In the genomic region with DNA sequence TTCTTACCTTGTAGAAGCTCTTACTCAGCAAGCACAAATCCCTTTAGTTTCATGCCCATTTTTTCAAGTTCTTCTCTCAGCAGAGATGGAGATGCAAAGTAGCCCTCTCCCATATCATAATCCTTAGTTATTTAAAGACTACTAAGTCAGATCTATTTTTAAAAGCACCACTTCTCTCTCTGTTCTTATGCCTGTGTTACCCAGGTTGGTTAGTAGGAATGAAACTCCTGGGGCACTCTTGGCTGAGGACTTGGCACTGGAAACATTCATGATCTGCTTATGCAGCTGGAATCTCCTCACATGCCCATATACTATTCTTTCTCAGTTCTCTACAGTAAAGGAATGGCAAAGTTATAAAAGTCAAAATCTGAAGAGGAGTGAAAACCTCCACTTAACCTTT, we compare ENCODE assay signal across 30 cellular contexts. TPM values are rescaled to one million over a fixed set of nuclear protein-coding genes. Genes with fewer than 3 reads are reported as not detected.
DNase-seq lines count a peak whose midpoint lies in the region; ATAC-seq and TF ChIP-seq lines count a peak whose summit lies in the region.
"Had no signal": no experiment of that assay in that cellular context is flagged by ENCODE, and none has a peak within 500 bp of the region (broad histone marks: within the 10 kb centered on the region; RNA-seq: fewer than 3 reads in every experiment).

No MANE protein-coding gene starts in this region.

- peak overlapping the region; percentile 4 for H3K4me3 Mint-ChIP-seq in activated T-helper 1 cell treated with anti-CD3 and anti-CD28 coated beads, Interleukin-12 subunit alpha, Interleukin-12 subunit beta, Interleukin-2, Interleukin-4 antibody, amounts not matched to agents 30 ng/mL and 10 ng/mL and 1 ng/mL, durations not matched to agents 14 hours and 24 hours and 36 hours
- no peak overlapping the region for H3K4me3 Mint-ChIP-seq in activated naive CD4-positive, alpha-beta T cell treated with anti-CD3 and anti-CD28 coated beads for 36 hours
- H3K4me3 Mint-ChIP-seq: brain; stimulated activated naive CD8-positive, alpha-beta T cell treated with anti-CD3 and anti-CD28 coated beads, Interleukin-15, amount 100 ng/mL, for 72 hours had no signal

- no peak overlapping the region for H3K4me2 ChIP-seq in IMR-90 (ENCODE audit: low read depth, low read length)

- H3K27ac Mint-ChIP-seq in activated T-helper 1 cell treated with anti-CD3 and anti-CD28 coated beads, Interleukin-12 subunit alpha, Interleukin-12 subunit beta, Interleukin-2, Interleukin-4 antibody, amounts not matched to agents 30 ng/mL and 10 ng/mL and 1 ng/mL, durations not matched to agents 14 hours and 24 hours and 36 hours = peak overlapping the region; percentile 46
- no peak overlapping the region for H3K27ac Mint-ChIP-seq in activated naive CD4-positive, alpha-beta T cell treated with anti-CD3 and anti-CD28 coated beads for 36 hours
- H3K27ac Mint-ChIP-seq: stimulated activated naive CD8-positive, alpha-beta T cell treated with anti-CD3 and anti-CD28 coated beads, Interleukin-15, amount 100 ng/mL, for 72 hours had no signal

- in situ Hi-C loops in IMR-90 (cut with MboI; ENCODE audit: low sequenced_read_pairs) = no loop called here

- peak overlapping the region; percentile 59; the same call in 1 of the 2 replicates for H3K23ac ChIP-seq in IMR-90 (ENCODE audit: low read depth, low read length)

- no peak overlapping the region for H3K18ac ChIP-seq in IMR-90 (ENCODE audit: low read depth, low read length)

- H3K9ac ChIP-seq in IMR-90 (ENCODE audit: low read depth, low read length) = no peak overlapping the region

- POLR2A ChIA-PET in IMR-90 (lab: Charles Lee; ENCODE audit: unreplicated experiment) = no interaction called here

- no peak overlapping the region for H2BK120ac ChIP-seq in IMR-90 (ENCODE audit: low read depth, low read length)

- H3K4me1 Mint-ChIP-seq in activated T-helper 1 cell treated with anti-CD3 and anti-CD28 coated beads, Interleukin-12 subunit alpha, Interleukin-12 subunit beta, Interleukin-2, Interleukin-4 antibody, amounts not matched to agents 30 ng/mL and 10 ng/mL and 1 ng/mL, durations not matched to agents 14 hours and 24 hours and 36 hours (ENCODE audit: low read depth) = peaks cover 66% of the 10 kb centered on the region
- peaks cover 12% of the 10 kb centered on the region for H3K4me1 Mint-ChIP-seq in activated naive CD4-positive, alpha-beta T cell treated with anti-CD3 and anti-CD28 coated beads for 36 hours (ENCODE audit: low read depth)

- no peak overlapping the region; the same call in 1 of the 2 replicates for H2AK5ac ChIP-seq in IMR-90 (ENCODE audit: low read depth, low read length)

- H3K36me3 Mint-ChIP-seq in activated T-helper 1 cell treated with anti-CD3 and anti-CD28 coated beads, Interleukin-12 subunit alpha, Interleukin-12 subunit beta, Interleukin-2, Interleukin-4 antibody, amounts not matched to agents 30 ng/mL and 10 ng/mL and 1 ng/mL, durations not matched to agents 14 hours and 24 hours and 36 hours (ENCODE audit: low read depth) = peaks cover 4% of the 10 kb centered on the region
- no peaks in the 10 kb centered on the region for H3K36me3 Mint-ChIP-seq in activated naive CD4-positive, alpha-beta T cell treated with anti-CD3 and anti-CD28 coated beads for 36 hours (ENCODE audit: low read depth)
- H3K36me3 Mint-ChIP-seq: brain had no signal

- H2BK20ac ChIP-seq in IMR-90 (ENCODE audit: low read depth, low read length) = no peak overlapping the region

- TF ChIP-seq RAD21 in IMR-90 (IDR thresholded peaks at IDR 0.05; ENCODE audit: low read length) = no peak

- H4K8ac ChIP-seq in IMR-90 (ENCODE audit: low read depth in 2 of 2, low read length in 2 of 2) = no peak overlapping the region

- H4K20me1 ChIP-seq in IMR-90 (ENCODE audit: insufficient read depth, low read length) = no peaks in the 10 kb centered on the region

- H2BK5ac ChIP-seq in IMR-90 (ENCODE audit: low read depth, low read length, poor library complexity, severe bottlenecking) = no peak overlapping the region

- H3K36me3 ChIP-seq in IMR-90 (ENCODE audit: control insufficient read depth, insufficient read depth, low read length) (no peaks in the 10 kb centered on the region), left ventricle myocardium inferior (no peaks in the 10 kb centered on the region)
- H3K36me3 ChIP-seq: BE2C, HAP-1, ovary, Peyer's patch, spleen, tibial artery had no signal

- H3K79me1 ChIP-seq in IMR-90 (ENCODE audit: low read depth in 1 of 2, low read length in 2 of 2) = no peaks in the 10 kb centered on the region

- no peaks in the 10 kb centered on the region for H3K9me3 Mint-ChIP-seq in activated T-helper 1 cell treated with anti-CD3 and anti-CD28 coated beads, Interleukin-12 subunit alpha, Interleukin-12 subunit beta, Interleukin-2, Interleukin-4 antibody, amounts not matched to agents 30 ng/mL and 10 ng/mL and 1 ng/mL, durations not matched to agents 14 hours and 24 hours and 36 hours
- H3K9me3 Mint-ChIP-seq in activated naive CD4-positive, alpha-beta T cell treated with anti-CD3 and anti-CD28 coated beads for 36 hours = no peaks in the 10 kb centered on the region
- H3K9me3 Mint-ChIP-seq: stimulated activated naive CD8-positive, alpha-beta T cell treated with anti-CD3 and anti-CD28 coated beads, Interleukin-15, amount 100 ng/mL, for 72 hours had no signal

- H3K14ac ChIP-seq in IMR-90 (replicated peaks; ENCODE audit: low read depth, low read length) = no peak overlapping the region

- H4K91ac ChIP-seq in IMR-90 (ENCODE audit: insufficient read depth, low read depth, low read length) = no peak overlapping the region

- peaks cover 5% of the 10 kb centered on the region for H3K9me1 ChIP-seq in IMR-90 (ENCODE audit: insufficient read depth, low read length)

- dilution Hi-C loops in IMR-90 (cut with HindIII; ENCODE audit: low sequenced_read_pairs, unreplicated experiment) = no loop called here

- BruUV-seq in IMR-90 (replicated peaks; lab: Mats Ljungman, UMichigan) = no TSS peak

- H4K5ac ChIP-seq in IMR-90 (ENCODE audit: low read depth, low read length) = no peak overlapping the region

- H3K27me3 Mint-ChIP-seq in activated T-helper 1 cell treated with anti-CD3 and anti-CD28 coated beads, Interleukin-12 subunit alpha, Interleukin-12 subunit beta, Interleukin-2, Interleukin-4 antibody, amounts not matched to agents 30 ng/mL and 10 ng/mL and 1 ng/mL, durations not matched to agents 14 hours and 24 hours and 36 hours (ENCODE audit: insufficient read depth) = no peaks in the 10 kb centered on the region
- H3K27me3 Mint-ChIP-seq in activated naive CD4-positive, alpha-beta T cell treated with anti-CD3 and anti-CD28 coated beads for 36 hours (ENCODE audit: low read depth) = no peaks in the 10 kb centered on the region
- H3K27me3 Mint-ChIP-seq: brain had no signal

- H3K4me3 ChIP-seq in IMR-90 (ENCODE audit: insufficient read depth, low read depth, low read length) (no peak overlapping the region), left ventricle myocardium inferior (no peak overlapping the region), retinal pigment epithelial cell (ENCODE audit: low read length) (no peak overlapping the region)
- H3K4me3 ChIP-seq: HAP-1, mucosa of descending colon, ovary, Peyer's patch, spleen, tibial artery had no signal

- TF ChIP-seq CTCF in IMR-90 (conservative IDR thresholded peaks at IDR 0.05; ENCODE audit: low read depth, low read length) = no peak
- TF ChIP-seq CTCF in left ventricle myocardium inferior (IDR thresholded peaks at IDR 0.05; ENCODE audit: borderline replicate concordance) = no peak
- no peak for TF ChIP-seq CTCF in retinal pigment epithelial cell (conservative IDR thresholded peaks at IDR 0.05; ENCODE audit: low read depth, low read length)

- no peak for TF ChIP-seq POLR2A in IMR-90 (IDR thresholded peaks at IDR 0.05; ENCODE audit: low read depth, low read length)

- CTCF ChIA-PET in IMR-90 (lab: Yijun Ruan, JAX) = no interaction called here
- CTCF ChIA-PET in activated naive CD4-positive, alpha-beta T cell treated with anti-CD3 and anti-CD28 coated beads for 36 hours (lab: Charles Lee) = interaction anchor here (0.9 kb wide), 1 partner anchor 10 kb away, joined by 3 read pairs; no protein-coding TSS in a partner anchor

- H3K27me3 ChIP-seq in IMR-90 (ENCODE audit: control insufficient read depth, insufficient read depth, low read length) (no peaks in the 10 kb centered on the region), left ventricle myocardium inferior (ENCODE audit: low read depth) (no peaks in the 10 kb centered on the region)
- H3K27me3 ChIP-seq: BE2C, ovary, Peyer's patch, spleen, tibial artery had no signal

- H2BK15ac ChIP-seq in IMR-90 (ENCODE audit: low read depth, low read length) = no peak overlapping the region

- H3K27ac ChIP-seq in IMR-90 (ENCODE audit: insufficient read depth, low read length) (no peak overlapping the region), left ventricle myocardium inferior (replicated peaks) (peak overlapping the region; percentile 87)
- H3K27ac ChIP-seq: ovary, Peyer's patch, tibial artery, VCaP had no signal

- H3K9me3 ChIP-seq in IMR-90 (ENCODE audit: control insufficient read depth, insufficient read depth, low read length) = no peaks in the 10 kb centered on the region
- no peaks in the 10 kb centered on the region for H3K9me3 ChIP-seq in left ventricle myocardium inferior (replicated peaks)
- H3K9me3 ChIP-seq: BE2C, HAP-1, mucosa of descending colon, ovary, Peyer's patch, spleen, tibial artery had no signal

- DNase-seq in IMR-90 (no peak), left ventricle myocardium inferior (no peak), retinal pigment epithelial cell (ENCODE audit: low read depth) (peak; percentile 40), NCI-H1436 treated with DMSO at 0.1 percent for 48 hours (lab: John Stamatoyannopoulos, UW) (no peak), NCI-H1092 treated with DMSO at 0.1 percent for 48 hours (lab: John Stamatoyannopoulos, UW) (no peak)
- no peak for DNase-seq in activated T-helper 1 cell treated with anti-CD3 and anti-CD28 coated beads, Interleukin-12 subunit alpha, Interleukin-12 subunit beta, Interleukin-2, Interleukin-4 antibody, amounts not matched to agents 30 ng/mL and 10 ng/mL and 1 ng/mL, durations not matched to agents 14 hours and 24 hours and 36 hours (ENCODE audit: low spot score)
- DNase-seq in activated naive CD4-positive, alpha-beta T cell treated with anti-CD3 and anti-CD28 coated beads for 36 hours = no peak
- DNase-seq: activated CD4-positive, alpha-beta T cell treated with anti-CD3 and anti-CD28 coated beads for 48 hours; activated gamma-delta T cell treated with Interleukin-2 at 50 U/mL for 16 hours; activated T-cell treated with anti-CD3 and anti-CD28 coated beads, Interleukin-2, amount 50 U/mL, for 1 hour; BE2C; DMS153; hippocampal formation; Kasumi-1; mammary epithelial cell; mucosa of descending colon; NCI-H1436; NCI-H2081 treated with DMSO at 0.1 percent for 48 hours; NCI-H2227 treated with DMSO at 0.1 percent for 48 hours; ovary; Peyer's patch; spleen; stimulated activated CD8-positive, alpha-beta memory T cell treated with anti-CD3 and anti-CD28 coated beads, Interleukin-4, amount 100 ng/mL, for 48 hours; stimulated activated naive CD8-positive, alpha-beta T cell treated with anti-CD3 and anti-CD28 coated beads, Interleukin-15, amount 100 ng/mL, for 72 hours; SW 1271; T-helper 9 cell; tibial artery had no signal

- ATAC-seq in IMR-90 (ENCODE audit: low read depth) = no peak
- ATAC-seq: mucosa of descending colon; stimulated activated naive CD8-positive, alpha-beta T cell treated with anti-CD3 and anti-CD28 coated beads, Interleukin-15, amount 100 ng/mL, for 72 hours had no signal

- no peak overlapping the region for H2AK9ac ChIP-seq in IMR-90 (replicated peaks; ENCODE audit: low read depth, low read length, poor library complexity)

- intact Hi-C loops in IMR-90 (cut with micrococcal nuclease) (no loop called here), left ventricle myocardium inferior (cut with micrococcal nuclease) (no loop called here)
- intact Hi-C loops in activated T-helper 1 cell treated with anti-CD3 and anti-CD28 coated beads, Interleukin-12 subunit alpha, Interleukin-12 subunit beta, Interleukin-2, Interleukin-4 antibody, amounts not matched to agents 30 ng/mL and 10 ng/mL and 1 ng/mL, durations not matched to agents 14 hours and 24 hours and 36 hours (cut with micrococcal nuclease) = loop anchor here (5.0 kb wide), 2 partner anchors 296 to 364 kb away; no protein-coding TSS in a partner anchor
- intact Hi-C loops in activated naive CD4-positive, alpha-beta T cell treated with anti-CD3 and anti-CD28 coated beads for 36 hours (cut with micrococcal nuclease) = loop anchor here (5.0 kb wide), 1 partner anchor 296 kb away; no protein-coding TSS in a partner anchor

- H2AFZ ChIP-seq in IMR-90 (replicated peaks; ENCODE audit: low read length, poor library complexity) = no peak overlapping the region

- H3K4me1 ChIP-seq in IMR-90 (ENCODE audit: control insufficient read depth, insufficient read depth, low read length) (peaks cover 6% of the 10 kb centered on the region), left ventricle myocardium inferior (peaks cover 50% of the 10 kb centered on the region)
- H3K4me1 ChIP-seq: HAP-1 had no signal

- no peak overlapping the region for H3K4ac ChIP-seq in IMR-90 (ENCODE audit: low read depth, low read length)

- H3K56ac ChIP-seq in IMR-90 (ENCODE audit: extremely low read depth, insufficient read depth, low read length) = no peak overlapping the region

RNA-seq across cellular contexts. Expression of a gene that starts 51.9 kb away (rescaled TPM):
- total RNA-seq in IMR-90 (2012; rRNA removed) (8.4 and 15.3 TPM in 2 replicates), left ventricle myocardium inferior (69.3 TPM)
- 10.3 and 12.6 TPM in 2 replicates for polyA plus RNA-seq in IMR-90 (2012; rRNA removed)
- polyA plus RNA-seq in IMR-90 (2012; cell fraction: cytosol; rRNA removed) = 4.8 and 4.9 TPM in 2 replicates
- polyA plus RNA-seq in IMR-90 (2012; cell fraction: nucleus; rRNA removed; ENCODE audit: low replicate concordance) = 3.6 and 11.5 TPM in 2 replicates
- total RNA-seq in activated T-helper 1 cell treated with anti-CD3 and anti-CD28 coated beads, Interleukin-12 subunit alpha, Interleukin-12 subunit beta, Interleukin-2, Interleukin-4 antibody, amounts not matched to agents 30 ng/mL and 10 ng/mL and 1 ng/mL, durations not matched to agents 14 hours and 24 hours and 36 hours = 46.4 and 53.7 TPM in 2 replicates
- 10 to 100 TPM; 30.6 to 31.4 TPM for total RNA-seq in activated naive CD4-positive, alpha-beta T cell treated with anti-CD3 and anti-CD28 coated beads for 36 hours

Comparison
In these comparisons a context has a peak if more than half of its experiments do, and no peak if none do; other contexts are left out.
1. intact Hi-C loops: an anchor here in activated T-helper 1 cell treated with anti-CD3 and anti-CD28 coated beads, Interleukin-12 subunit alpha, Interleukin-12 subunit beta, Interleukin-2, Interleukin-4 antibody, amounts not matched to agents 30 ng/mL and 10 ng/mL and 1 ng/mL, durations not matched to agents 14 hours and 24 hours and 36 hours (5.0 kb wide) and activated naive CD4-positive, alpha-beta T cell treated with anti-CD3 and anti-CD28 coated beads for 36 hours (5.0 kb wide); none called in IMR-90 and left ventricle myocardium inferior.